19 cellular contexts compared by ENCODE assay signal in genomic region chr2:236160366-236161081, GRCh38. TPM values are rescaled to one million over a fixed set of nuclear protein-coding genes. Genes with fewer than 3 reads are reported as not detected.
A peak's percentile ranks its signal among the peaks of the same experiment; 100 is the strongest.
DNase-seq lines count a peak whose midpoint lies in the region; TF ChIP-seq lines count a peak whose summit lies in the region.
"Had no signal": no experiment of that assay in that cellular context is flagged by ENCODE, and none has a peak within 500 bp of the region (broad histone marks: within the 10 kb centered on the region; RNA-seq: fewer than 3 reads in every experiment).

No MANE protein-coding gene starts in this region.

- H3K27ac Mint-ChIP-seq in endodermal cell = no peak overlapping the region
- H3K27ac Mint-ChIP-seq: HFFc6 had no signal

- no peak overlapping the region for H2BK5ac ChIP-seq in neuronal stem cell (ENCODE audit: low read length)

- peak overlapping the region; percentile 80 for H2BK15ac ChIP-seq in neuronal stem cell (ENCODE audit: low read length)

- H3K4me2 ChIP-seq in neuronal stem cell (ENCODE audit: insufficient read depth, low read length, poor library complexity, severe bottlenecking) = no peak overlapping the region
- H3K4me2 ChIP-seq: A549 had no signal

- peak overlapping the region; percentile 35 for H3K18ac ChIP-seq in neuronal stem cell (ENCODE audit: low read length)

- H3K4ac ChIP-seq in neuronal stem cell (ENCODE audit: low read length) = no peak overlapping the region

- peak overlapping the region; percentile 88 for H2AK5ac ChIP-seq in neuronal stem cell (ENCODE audit: low read depth, low read length)

- H3K27me3 ChIP-seq in endodermal cell (ENCODE audit: control insufficient read depth, insufficient read depth, low read length, poor library complexity, severe bottlenecking) (peaks cover 100% of the 10 kb centered on the region), neuronal stem cell (ENCODE audit: control insufficient read depth in 3 of 3, insufficient read depth in 3 of 3, low read depth in 1 of 3, low read length in 3 of 3) (peaks cover 0 to 95% (median 61%) of the 10 kb centered on the region in 3 experiments), adrenal gland (peaks cover 64% of the 10 kb centered on the region), left ventricle myocardium inferior (ENCODE audit: low read depth) (peaks cover 98% of the 10 kb centered on the region)

- no peak for TF ChIP-seq POLR2A in adrenal gland (IDR thresholded peaks at IDR 0.05)

- no peak overlapping the region for H3K27ac ChIP-seq in HEK293 (ENCODE audit: extremely low read depth, low read depth, low read length)
- H3K27ac ChIP-seq in endodermal cell (ENCODE audit: low read depth, low read length) = no peak overlapping the region
- H3K27ac ChIP-seq in neuronal stem cell (replicated peaks; ENCODE audit: low read length) = no peak overlapping the region
- H3K27ac ChIP-seq in adrenal gland = no peak overlapping the region
- no peak overlapping the region for H3K27ac ChIP-seq in left ventricle myocardium inferior (replicated peaks)
- H3K27ac ChIP-seq: C4-2B had no signal

- H4K91ac ChIP-seq in neuronal stem cell (ENCODE audit: low read depth, low read length, poor library complexity) = no peak overlapping the region

- POLR2A ChIA-PET in HEK293 (lab: Yijun Ruan, JAX) = no interaction called here

- H2AFZ ChIP-seq in neuronal stem cell (ENCODE audit: low read length) = no peak overlapping the region

- WGBS in endodermal cell (ENCODE audit: insufficient coverage in 1 of 2, insufficient read length in 1 of 2), 2 experiments = 67 to 72% methylated on average over 3 to 21 of the region's 22 CpGs
- no CpG with 5 or more reads among the region's 22 CpGs for WGBS in neuronal stem cell (ENCODE audit: extremely low coverage in 2 of 2, insufficient read length in 2 of 2, insufficient replicate concordance in 1 of 2), 2 donors
- 32 to 45% (median 42%) methylated on average over 16 to 22 of the region's 22 CpGs for WGBS in adrenal gland, 4 donors

- H3K9me3 ChIP-seq in HEK293 (ENCODE audit: control insufficient read depth, insufficient read depth, low read depth, low read length) = no peaks in the 10 kb centered on the region
- no peaks in the 10 kb centered on the region for H3K9me3 ChIP-seq in endodermal cell (ENCODE audit: control insufficient read depth, low read length)
- peaks cover 0 to 2% of the 10 kb centered on the region in 2 donors for H3K9me3 ChIP-seq in neuronal stem cell (replicated peaks in 1 of 2; ENCODE audit: control insufficient read depth in 2 of 2, insufficient read depth in 1 of 2, low read depth in 1 of 2, low read length in 2 of 2)
- no peaks in the 10 kb centered on the region for H3K9me3 ChIP-seq in adrenal gland (replicated peaks in 1 of 3)
- H3K9me3 ChIP-seq in left ventricle myocardium inferior (replicated peaks) = no peaks in the 10 kb centered on the region
- H3K9me3 ChIP-seq: A549 had no signal

- no peak overlapping the region for H4K8ac ChIP-seq in neuronal stem cell (ENCODE audit: low read depth, low read length)

- CTCF ChIA-PET in HEK293 (lab: Yijun Ruan, JAX) = interaction anchor here (0.6 to 1.4 kb wide), 2 partner anchors 15 to 17 kb away, joined by 3 read pairs; no protein-coding TSS in a partner anchor

- H3K4me3 Mint-ChIP-seq in endodermal cell = no peak overlapping the region
- H3K4me3 Mint-ChIP-seq: HFFc6 had no signal

- H3K27me3 Mint-ChIP-seq in endodermal cell (ENCODE audit: insufficient read depth) = peaks cover 94% of the 10 kb centered on the region

- H3K4me3 ChIP-seq in HEK293 (ENCODE audit: low read depth, low read length) (no peak overlapping the region), endodermal cell (ENCODE audit: low read length) (no peak overlapping the region), neuronal stem cell (ENCODE audit: low read length in 2 of 2) (no peak overlapping the region), adrenal gland (no peak overlapping the region), left ventricle myocardium inferior (no peak overlapping the region)
- H3K4me3 ChIP-seq: A549 had no signal

- H2BK12ac ChIP-seq in neuronal stem cell (ENCODE audit: low read length) = no peak overlapping the region

- no peaks in the 10 kb centered on the region for H3K36me3 Mint-ChIP-seq in endodermal cell (ENCODE audit: low read depth)

- intact Hi-C loops in adrenal gland (cut with DNase I) = no loop called here
- intact Hi-C loops in left ventricle myocardium inferior (cut with micrococcal nuclease) = no loop called here

- no peak overlapping the region for H3K9ac ChIP-seq in endodermal cell (ENCODE audit: extremely low read depth, low read length, poor library complexity, severe bottlenecking)
- peak overlapping the region; percentile 30 for H3K9ac ChIP-seq in neuronal stem cell (ENCODE audit: low read depth, low read length, poor library complexity)

- no peaks in the 10 kb centered on the region for H3K79me1 ChIP-seq in neuronal stem cell (ENCODE audit: low read depth, low read length)

- no peaks in the 10 kb centered on the region for H3K9me3 Mint-ChIP-seq in endodermal cell
- H3K9me3 Mint-ChIP-seq: HFFc6 had no signal

- H3K23ac ChIP-seq in neuronal stem cell (ENCODE audit: low read depth, low read length, poor library complexity) = peak overlapping the region; percentile 45

- peak overlapping the region; percentile 87 for H3K14ac ChIP-seq in neuronal stem cell (ENCODE audit: low read length)

- TF ChIP-seq CTCF in HEK293 (tag by site-specific recombination; IDR thresholded peaks at IDR 0.05) (no peak), endodermal cell (conservative IDR thresholded peaks at IDR 0.05) (no peak), adrenal gland (IDR thresholded peaks at IDR 0.05) (no peak), left ventricle myocardium inferior (IDR thresholded peaks at IDR 0.05; ENCODE audit: borderline replicate concordance) (no peak)

- H3K4me1 ChIP-seq in HEK293 (ENCODE audit: control insufficient read depth, insufficient read depth, low read length) (no peaks in the 10 kb centered on the region; the same call in 1 of the 2 replicates), endodermal cell (ENCODE audit: control insufficient read depth, insufficient read depth, low read length) (peaks cover 4% of the 10 kb centered on the region), neuronal stem cell (ENCODE audit: control insufficient read depth in 2 of 2, insufficient read depth in 1 of 2, low read depth in 1 of 2, low read length in 2 of 2) (peaks cover 17 to 51% of the 10 kb centered on the region in 2 donors), adrenal gland (replicated peaks in 1 of 2) (peaks cover 0 to 15% of the 10 kb centered on the region in 2 donors), left ventricle myocardium inferior (peaks cover 25% of the 10 kb centered on the region)
- H3K4me1 ChIP-seq: A549 had no signal

- DNase-seq in AG20443 (ENCODE audit: low spot score) = peak; percentile 8
- DNase-seq in endodermal cell = peak; percentile 63
- DNase-seq in neuronal stem cell (ENCODE audit: low spot score) = no peak
- DNase-seq in adrenal gland = no peak
- DNase-seq in central memory CD4-positive, alpha-beta T cell = no peak
- no peak for DNase-seq in left ventricle myocardium inferior
- no peak for DNase-seq in NCI-H510A treated with DMSO at 0.1 percent for 48 hours (lab: John Stamatoyannopoulos, UW)
- DNase-seq: DMS153, HFFc6, IMR-90, Kasumi-1, MM.1S, NCI-H1105, NCI-H1694, NCI-H524, SHP77 had no signal

- H3K36me3 ChIP-seq in HEK293 (ENCODE audit: control insufficient read depth in 2 of 2, insufficient read depth in 1 of 2, low read length in 2 of 2) (peaks cover 0 to 14% of the 10 kb centered on the region in 2 experiments; a peak in 1 of 3 replicates), endodermal cell (ENCODE audit: control insufficient read depth, insufficient read depth, low read length) (no peaks in the 10 kb centered on the region), neuronal stem cell (replicated peaks in 1 of 2; ENCODE audit: control insufficient read depth in 2 of 2, insufficient read depth in 2 of 2, low read length in 2 of 2) (peaks cover 0 to 46% of the 10 kb centered on the region in 2 donors), adrenal gland (replicated peaks in 1 of 2) (no peaks in the 10 kb centered on the region), left ventricle myocardium inferior (no peaks in the 10 kb centered on the region)

- peaks cover 9% of the 10 kb centered on the region for H3K4me1 Mint-ChIP-seq in endodermal cell

- no peak overlapping the region for H2BK120ac ChIP-seq in neuronal stem cell (ENCODE audit: low read depth, low read length)

TF ChIP-seq in HEK293, 187 proteins besides CTCF, POLR2A, EP300 and RAD21 (continues in another document):
- TF ChIP-seq ZFHX2 (tag by site-specific recombination; conservative IDR thresholded peaks at IDR 0.05) = peak; percentile 83
- no peak for TF ChIP-seq ZNF704 (tag by site-specific recombination; IDR thresholded peaks at IDR 0.05)

RNA-seq across cellular contexts. Expression of gene GBX2, which starts 7.7 kb away (rescaled TPM):
- total RNA-seq in endodermal cell = under 1 TPM in 1 of 2 donors, not detected in 1; 0.20 TPM
- 26.5 TPM for polyA plus RNA-seq in endodermal cell (2013, experiment 1 of 2)
- polyA plus RNA-seq in endodermal cell (2013, experiment 2 of 2) = 24.3 TPM
- polyA plus RNA-seq in neuronal stem cell (2013, experiment 1 of 2) = 0.24 TPM
- polyA plus RNA-seq in neuronal stem cell (2013, experiment 2 of 2) = 0.37 TPM
- total RNA-seq in adrenal gland = not detected
- polyA plus RNA-seq in adrenal gland = not detected
- not detected for total RNA-seq in left ventricle myocardium inferior
- total RNA-seq: HFFc6, IMR-90 had no signal

Comparison
In these comparisons a context has a peak if more than half of its experiments do, and no peak if none do; other contexts are left out.
1. DNase-seq: peak in AG20443 (single experiment) and endodermal cell (single experiment); none in neuronal stem cell (single experiment), adrenal gland (0 of 7), central memory CD4-positive, alpha-beta T cell (single experiment), left ventricle myocardium inferior (single experiment) and NCI-H510A treated with DMSO at 0.1 percent for 48 hours (single experiment).